Comparison of ENCODE assay signal across 1 cellular context in genomic region chr6:89260310-89260709, GRCh38.
A peak's percentile ranks its signal among the peaks of the same experiment; 100 is the strongest.
TF ChIP-seq lines count a peak whose summit lies in the region.

No MANE protein-coding gene starts in this region.

TF ChIP-seq in GM12878, 131 proteins besides CTCF, POLR2A, EP300 and RAD21:
- TF ChIP-seq PML (IDR thresholded peaks at IDR 0.05; ENCODE audit: low read length) (no peak), IKZF2 (IDR thresholded peaks at IDR 0.05) (peak in 1 of 2 experiments; percentile 43; a peak in 2 of 4 replicates), SPI1 (IDR thresholded peaks at IDR 0.05; ENCODE audit: borderline replicate concordance, insufficient read depth, low read depth, low read length) (peak; percentile 95), IKZF1 (conservative IDR thresholded peaks at IDR 0.05) (0 out of 2 replicates have a peak, but pooled peaks have one; percentile 29), USF1 (IDR thresholded peaks at IDR 0.05; ENCODE audit: borderline replicate concordance, extremely low read length, insufficient read depth, low read depth, low read length) (peak; percentile 18)
TF ChIP-seq in GM12878: peak in this region for 4.
